In the genomic region with DNA sequence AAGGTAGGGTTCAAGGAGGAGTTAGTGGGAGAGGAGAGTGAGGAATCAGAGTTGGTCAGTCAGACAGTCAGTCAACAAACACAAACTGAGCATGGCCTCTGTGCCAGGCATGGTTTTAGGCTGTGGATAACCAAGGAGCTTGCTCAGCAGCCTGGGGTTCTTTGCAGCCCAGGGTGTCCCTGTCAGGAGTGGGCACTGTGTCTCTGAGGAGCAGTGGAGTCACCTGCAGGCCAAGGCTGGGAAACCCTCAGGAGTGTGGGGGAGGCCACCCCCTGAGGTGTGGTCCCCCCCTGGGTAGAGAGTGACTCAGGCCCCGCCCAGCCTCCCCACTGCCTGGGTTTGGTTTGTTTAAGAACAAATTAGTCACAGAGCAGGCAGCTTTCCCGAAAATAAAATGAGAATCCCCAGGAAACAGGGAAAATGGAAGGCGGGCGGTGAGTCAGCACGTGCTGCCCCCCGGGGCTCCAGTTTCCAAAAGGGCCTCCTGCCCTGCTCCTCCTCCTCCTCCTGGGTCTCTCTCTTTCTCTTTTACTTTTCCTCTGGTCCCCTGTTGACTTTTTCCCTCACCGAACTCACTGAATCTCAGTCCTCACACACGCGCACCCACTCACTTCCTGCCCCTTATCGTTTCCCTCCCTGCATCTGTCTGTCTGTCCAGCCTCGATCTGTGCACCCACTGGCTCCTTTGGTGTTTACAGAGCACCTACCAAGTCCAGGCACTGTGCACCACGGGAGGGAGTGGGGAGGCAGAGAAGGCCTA, we compare ENCODE assay signal across 8 cellular contexts. TPM values are rescaled to one million over a fixed set of nuclear protein-coding genes. Genes with fewer than 3 reads are reported as not detected.
DNase-seq lines count a peak whose midpoint lies in the region; ATAC-seq and TF ChIP-seq lines count a peak whose summit lies in the region.

No MANE protein-coding gene starts in this region.

- no CpG with 5 or more reads among the region's 12 CpGs for WGBS in trophoblast cell (ENCODE audit: extremely low coverage, insufficient coverage, insufficient read length)

- H3K4ac ChIP-seq in trophoblast cell (ENCODE audit: low read depth, low read length): no peak overlapping the region

- H3K18ac ChIP-seq in trophoblast cell (ENCODE audit: low read length): no peak overlapping the region

- no peak overlapping the region for H3K9ac ChIP-seq in trophoblast cell (ENCODE audit: low read length)

- DNase-seq in CMK (ENCODE audit: low read depth) (peak; percentile 39), NCI-H2081 treated with DMSO at 0.1 percent for 48 hours (lab: John Stamatoyannopoulos, UW) (peak; percentile 19), activated T-helper 1 cell treated with Interleukin-2 at 50 U/mL for 16 hours (ENCODE audit: low read depth) (peak; percentile 14), fibroblast of villous mesenchyme (ENCODE audit: low read depth) (peak; percentile 90), trophoblast cell (peak in 1 of 2 donors; percentile 28), vagina (ENCODE audit: extremely low spot score in 2 of 2) (peak in 1 of 2 donors; percentile 97), NCI-H1105 (lab: John Stamatoyannopoulos, UW) (no peak)

- H3K79me2 ChIP-seq in trophoblast cell (ENCODE audit: control insufficient read depth, insufficient read depth, low read length, poor library complexity): no peaks in the 10 kb centered on the region

- no peak overlapping the region for H3K14ac ChIP-seq in trophoblast cell (ENCODE audit: low read length)

- H3K4me3 ChIP-seq in fibroblast of villous mesenchyme (ENCODE audit: low read depth, low read length) (peak overlapping the region; percentile 23), trophoblast cell (ENCODE audit: low read depth, low read length) (no peak overlapping the region), vagina (peak overlapping the region; percentile 6 to 22)

- H3K4me2 ChIP-seq in trophoblast cell (ENCODE audit: low read length): no peak overlapping the region

- ATAC-seq in HG03432 (IDR thresholded peaks at IDR 0.05; ENCODE audit: unreplicated experiment): no peak

- TF ChIP-seq CTCF in fibroblast of villous mesenchyme (IDR thresholded peaks at IDR 0.05; ENCODE audit: insufficient read depth, low read depth, low read length) (no peak), vagina (IDR thresholded peaks at IDR 0.05) (no peak)

- H3K36me3 ChIP-seq in trophoblast cell (ENCODE audit: control insufficient read depth in 1 of 2, insufficient read depth in 2 of 2, low read length in 2 of 2): no peaks in the 10 kb centered on the region
- H3K36me3 ChIP-seq in vagina: no peaks in the 10 kb centered on the region

- H3K79me1 ChIP-seq in trophoblast cell (ENCODE audit: low read length): peaks cover 6% of the 10 kb centered on the region

- H3K27ac ChIP-seq in trophoblast cell (ENCODE audit: low read depth, low read length) (no peak overlapping the region), vagina (peak overlapping the region; percentile 92)

- H3K27me3 ChIP-seq in trophoblast cell (ENCODE audit: insufficient read depth, low read length) (no peaks in the 10 kb centered on the region), vagina (no peaks in the 10 kb centered on the region)

- H3K9me3 ChIP-seq in trophoblast cell (ENCODE audit: insufficient read depth, low read depth, low read length) (peaks cover 2% of the 10 kb centered on the region), vagina (no peaks in the 10 kb centered on the region)

- peaks cover 14 to 27% of the 10 kb centered on the region in 2 experiments for H3K4me1 ChIP-seq in trophoblast cell (ENCODE audit: control insufficient read depth in 1 of 2, insufficient read depth in 2 of 2, low read length in 2 of 2)
- peaks cover 44% of the 10 kb centered on the region for H3K4me1 ChIP-seq in vagina

- H2BK5ac ChIP-seq in trophoblast cell (ENCODE audit: low read depth, low read length, poor library complexity): no peak overlapping the region

- H4K8ac ChIP-seq in trophoblast cell (ENCODE audit: low read depth, low read length): no peak overlapping the region

- H2AK5ac ChIP-seq in trophoblast cell (ENCODE audit: low read length): no peak overlapping the region

- H4K12ac ChIP-seq in trophoblast cell (ENCODE audit: low read depth, low read length): no peak overlapping the region

- no peak overlapping the region for H3K23ac ChIP-seq in trophoblast cell (ENCODE audit: low read length)

- no peak overlapping the region for H2AFZ ChIP-seq in trophoblast cell (ENCODE audit: insufficient read depth, low read length, poor library complexity)

- peak overlapping the region; percentile 51 for H4K91ac ChIP-seq in trophoblast cell (ENCODE audit: low read depth, low read length)

- H2BK12ac ChIP-seq in trophoblast cell (ENCODE audit: low read length): peak overlapping the region; percentile 25

- peak in 1 of 2 donors; percentile 9 for TF ChIP-seq POLR2A in vagina (IDR thresholded peaks at IDR 0.05)

- intact Hi-C loops in vagina (cut with DNase I): loop anchor here (2.0 kb wide), 2 partner anchors 35 to 45 kb away; a partner anchor contains a TSS

- peak overlapping the region; percentile 20 for H2BK120ac ChIP-seq in trophoblast cell (ENCODE audit: insufficient read depth, low read length, poor library complexity)

RNA-seq across cellular contexts. Expression of a gene that starts 44.3 kb away (rescaled TPM):
- total RNA-seq in fibroblast of villous mesenchyme (59.6 and 70.0 TPM in 2 replicates), vagina (173 TPM)
- polyA plus RNA-seq in trophoblast cell (2013): 33.2 and 33.8 TPM in 2 replicates
